ENCODE assay signal across 1 cellular context in the genomic region with DNA sequence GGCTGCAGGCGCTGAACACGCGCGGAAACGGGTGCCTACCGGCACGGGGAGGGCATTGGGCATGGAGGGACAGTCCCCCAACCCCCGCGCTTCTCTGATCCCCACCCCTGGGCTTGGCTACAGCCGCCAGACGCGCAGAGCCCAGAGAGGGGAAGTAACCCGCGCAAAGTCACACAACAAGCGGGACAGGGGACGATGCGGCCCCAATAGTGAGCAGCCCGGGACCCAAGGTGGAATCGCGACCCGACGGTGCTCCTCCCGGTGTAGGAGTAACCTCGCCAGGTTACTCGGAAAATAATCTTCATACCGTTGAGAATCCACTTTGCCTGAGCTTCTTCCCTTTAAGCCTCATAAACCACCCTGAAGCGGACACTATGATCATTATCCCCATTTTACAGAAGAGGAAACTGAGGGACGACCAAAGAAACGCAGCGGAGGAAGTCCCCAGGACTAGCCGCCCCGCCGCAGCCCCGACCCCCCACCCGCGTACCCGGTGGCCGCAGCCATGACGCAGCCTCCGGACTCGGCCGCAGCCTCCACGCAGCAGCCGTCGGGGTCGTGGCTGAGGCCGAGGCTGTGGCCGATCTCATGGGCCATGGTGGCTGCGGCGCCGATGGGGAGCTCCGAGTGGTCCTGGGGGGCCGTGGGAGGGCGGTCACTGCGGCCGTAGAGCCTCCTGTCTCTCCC.
TF ChIP-seq lines count a peak whose summit lies in the region.

No MANE protein-coding gene starts in this region.

TF ChIP-seq in H1, 55 proteins besides CTCF, POLR2A, EP300 and RAD21:
- TF ChIP-seq, protein P1, sequence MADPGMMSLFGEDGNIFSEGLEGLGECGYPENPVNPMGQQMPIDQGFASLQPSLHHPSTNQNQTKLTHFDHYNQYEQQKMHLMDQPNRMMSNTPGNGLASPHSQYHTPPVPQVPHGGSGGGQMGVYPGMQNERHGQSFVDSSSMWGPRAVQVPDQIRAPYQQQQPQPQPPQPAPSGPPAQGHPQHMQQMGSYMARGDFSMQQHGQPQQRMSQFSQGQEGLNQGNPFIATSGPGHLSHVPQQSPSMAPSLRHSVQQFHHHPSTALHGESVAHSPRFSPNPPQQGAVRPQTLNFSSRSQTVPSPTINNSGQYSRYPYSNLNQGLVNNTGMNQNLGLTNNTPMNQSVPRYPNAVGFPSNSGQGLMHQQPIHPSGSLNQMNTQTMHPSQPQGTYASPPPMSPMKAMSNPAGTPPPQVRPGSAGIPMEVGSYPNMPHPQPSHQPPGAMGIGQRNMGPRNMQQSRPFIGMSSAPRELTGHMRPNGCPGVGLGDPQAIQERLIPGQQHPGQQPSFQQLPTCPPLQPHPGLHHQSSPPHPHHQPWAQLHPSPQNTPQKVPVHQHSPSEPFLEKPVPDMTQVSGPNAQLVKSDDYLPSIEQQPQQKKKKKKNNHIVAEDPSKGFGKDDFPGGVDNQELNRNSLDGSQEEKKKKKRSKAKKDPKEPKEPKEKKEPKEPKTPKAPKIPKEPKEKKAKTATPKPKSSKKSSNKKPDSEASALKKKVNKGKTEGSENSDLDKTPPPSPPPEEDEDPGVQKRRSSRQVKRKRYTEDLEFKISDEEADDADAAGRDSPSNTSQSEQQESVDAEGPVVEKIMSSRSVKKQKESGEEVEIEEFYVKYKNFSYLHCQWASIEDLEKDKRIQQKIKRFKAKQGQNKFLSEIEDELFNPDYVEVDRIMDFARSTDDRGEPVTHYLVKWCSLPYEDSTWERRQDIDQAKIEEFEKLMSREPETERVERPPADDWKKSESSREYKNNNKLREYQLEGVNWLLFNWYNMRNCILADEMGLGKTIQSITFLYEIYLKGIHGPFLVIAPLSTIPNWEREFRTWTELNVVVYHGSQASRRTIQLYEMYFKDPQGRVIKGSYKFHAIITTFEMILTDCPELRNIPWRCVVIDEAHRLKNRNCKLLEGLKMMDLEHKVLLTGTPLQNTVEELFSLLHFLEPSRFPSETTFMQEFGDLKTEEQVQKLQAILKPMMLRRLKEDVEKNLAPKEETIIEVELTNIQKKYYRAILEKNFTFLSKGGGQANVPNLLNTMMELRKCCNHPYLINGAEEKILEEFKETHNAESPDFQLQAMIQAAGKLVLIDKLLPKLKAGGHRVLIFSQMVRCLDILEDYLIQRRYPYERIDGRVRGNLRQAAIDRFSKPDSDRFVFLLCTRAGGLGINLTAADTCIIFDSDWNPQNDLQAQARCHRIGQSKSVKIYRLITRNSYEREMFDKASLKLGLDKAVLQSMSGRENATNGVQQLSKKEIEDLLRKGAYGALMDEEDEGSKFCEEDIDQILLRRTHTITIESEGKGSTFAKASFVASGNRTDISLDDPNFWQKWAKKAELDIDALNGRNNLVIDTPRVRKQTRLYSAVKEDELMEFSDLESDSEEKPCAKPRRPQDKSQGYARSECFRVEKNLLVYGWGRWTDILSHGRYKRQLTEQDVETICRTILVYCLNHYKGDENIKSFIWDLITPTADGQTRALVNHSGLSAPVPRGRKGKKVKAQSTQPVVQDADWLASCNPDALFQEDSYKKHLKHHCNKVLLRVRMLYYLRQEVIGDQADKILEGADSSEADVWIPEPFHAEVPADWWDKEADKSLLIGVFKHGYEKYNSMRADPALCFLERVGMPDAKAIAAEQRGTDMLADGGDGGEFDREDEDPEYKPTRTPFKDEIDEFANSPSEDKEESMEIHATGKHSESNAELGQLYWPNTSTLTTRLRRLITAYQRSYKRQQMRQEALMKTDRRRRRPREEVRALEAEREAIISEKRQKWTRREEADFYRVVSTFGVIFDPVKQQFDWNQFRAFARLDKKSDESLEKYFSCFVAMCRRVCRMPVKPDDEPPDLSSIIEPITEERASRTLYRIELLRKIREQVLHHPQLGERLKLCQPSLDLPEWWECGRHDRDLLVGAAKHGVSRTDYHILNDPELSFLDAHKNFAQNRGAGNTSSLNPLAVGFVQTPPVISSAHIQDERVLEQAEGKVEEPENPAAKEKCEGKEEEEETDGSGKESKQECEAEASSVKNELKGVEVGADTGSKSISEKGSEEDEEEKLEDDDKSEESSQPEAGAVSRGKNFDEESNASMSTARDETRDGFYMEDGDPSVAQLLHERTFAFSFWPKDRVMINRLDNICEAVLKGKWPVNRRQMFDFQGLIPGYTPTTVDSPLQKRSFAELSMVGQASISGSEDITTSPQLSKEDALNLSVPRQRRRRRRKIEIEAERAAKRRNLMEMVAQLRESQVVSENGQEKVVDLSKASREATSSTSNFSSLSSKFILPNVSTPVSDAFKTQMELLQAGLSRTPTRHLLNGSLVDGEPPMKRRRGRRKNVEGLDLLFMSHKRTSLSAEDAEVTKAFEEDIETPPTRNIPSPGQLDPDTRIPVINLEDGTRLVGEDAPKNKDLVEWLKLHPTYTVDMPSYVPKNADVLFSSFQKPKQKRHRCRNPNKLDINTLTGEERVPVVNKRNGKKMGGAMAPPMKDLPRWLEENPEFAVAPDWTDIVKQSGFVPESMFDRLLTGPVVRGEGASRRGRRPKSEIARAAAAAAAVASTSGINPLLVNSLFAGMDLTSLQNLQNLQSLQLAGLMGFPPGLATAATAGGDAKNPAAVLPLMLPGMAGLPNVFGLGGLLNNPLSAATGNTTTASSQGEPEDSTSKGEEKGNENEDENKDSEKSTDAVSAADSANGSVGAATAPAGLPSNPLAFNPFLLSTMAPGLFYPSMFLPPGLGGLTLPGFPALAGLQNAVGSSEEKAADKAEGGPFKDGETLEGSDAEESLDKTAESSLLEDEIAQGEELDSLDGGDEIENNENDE (IDR thresholded peaks at IDR 0.05; ENCODE audit: insufficient replicate concordance, low read length), result no peak
- TF ChIP-seq SP1 (IDR thresholded peaks at IDR 0.05; ENCODE audit: low read depth, low read length) (no peak), GTF2F1 (IDR thresholded peaks at IDR 0.05; ENCODE audit: borderline replicate concordance, low read depth, low read length) (no peak), SUZ12 (IDR thresholded peaks at IDR 0.05; ENCODE audit: low read length) (peak; percentile 62), CTBP2 (IDR thresholded peaks at IDR 0.05; ENCODE audit: borderline replicate concordance, insufficient read depth, insufficient read length, low read length) (no peak), HDAC2 (IDR thresholded peaks at IDR 0.05; ENCODE audit: borderline replicate concordance in 1 of 2, low read depth in 2 of 2, low read length in 2 of 2) (0 out of 4 replicates have a peak, but pooled peaks of 1 of the 2 experiments have one; percentile 12), EZH2 (IDR thresholded peaks at IDR 0.05; ENCODE audit: low read depth, low read length, severe bottlenecking) (peak; percentile 67)
